In the genomic region with DNA sequence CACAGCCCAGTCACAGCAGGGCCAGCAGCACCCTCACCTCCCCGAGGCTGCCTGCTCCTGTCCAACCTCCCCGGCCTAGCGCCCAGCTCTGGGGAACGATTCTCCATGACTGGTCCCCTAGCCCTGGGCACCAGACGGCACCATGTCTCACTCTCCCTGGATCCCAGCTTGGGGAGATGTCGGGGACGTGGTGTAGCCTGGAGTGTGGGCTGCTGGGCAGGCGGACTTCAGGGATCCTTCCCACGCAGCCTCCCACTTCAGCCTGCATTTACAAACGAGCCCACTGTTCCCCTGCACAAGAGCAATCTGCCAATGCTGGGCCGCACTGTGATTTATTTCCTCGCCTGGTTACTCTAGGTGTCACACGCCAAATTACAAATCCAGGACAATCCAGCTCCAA, we compare ENCODE assay signal across 17 cellular contexts. TPM values are rescaled to one million over a fixed set of nuclear protein-coding genes. Genes with fewer than 3 reads are reported as not detected.
A peak's percentile ranks its signal among the peaks of the same experiment; 100 is the strongest.
DNase-seq lines count a peak whose midpoint lies in the region; ATAC-seq, FAIRE-seq and TF ChIP-seq lines count a peak whose summit lies in the region.
"Had no signal": no experiment of that assay in that cellular context is flagged by ENCODE, and none has a peak within 500 bp of the region (broad histone marks: within the 10 kb centered on the region; RNA-seq: fewer than 3 reads in every experiment).

No MANE protein-coding gene starts in this region.

- TF ChIP-seq CTCF in heart left ventricle (IDR thresholded peaks at IDR 0.05) (no peak), GM12878 (IDR thresholded peaks at IDR 0.05 in 2 of 3, conservative IDR thresholded peaks at IDR 0.05 in 1 of 3; ENCODE audit: control insufficient read depth in 2 of 3, extremely low read depth in 1 of 3, insufficient read depth in 1 of 3, low read depth in 3 of 3, low read length in 3 of 3) (no peak)

- POLR2A ChIA-PET in activated CD4-positive, alpha-beta memory T cell treated with anti-CD3 and anti-CD28 coated beads for 36 hours (lab: Charles Lee) = no interaction called here
- POLR2A ChIA-PET in activated CD4-positive, alpha-beta memory T cell treated with anti-CD3 and anti-CD28 coated beads, Interleukin-2, amount 10 ng/mL, durations not matched to agents 7 days and 5 days (lab: Charles Lee) = interaction anchor here (1.2 kb wide), 1 partner anchor 10 kb away, joined by 3 read pairs; no protein-coding TSS in a partner anchor
- POLR2A ChIA-PET in GM12878 (lab: Charles Lee) = no interaction called here

- no peak for FAIRE-seq in GM12878 (lab: Jason Lieb, UNC)
- FAIRE-seq: GM19239, H1, HTR-8/SVneo had no signal

- RAD21 ChIA-PET in GM12878 (lab: Charles Lee; ENCODE audit: unreplicated experiment) = no interaction called here

- in situ Hi-C loops in GM12878 (cut with MboI) = no loop called here

- ATAC-seq in Right ventricle myocardium inferior = no peak
- ATAC-seq in heart left ventricle = no peak
- ATAC-seq in GM12878 = no peak
- no peak for ATAC-seq in stimulated activated naive B cell treated with anti-CD40 and anti-IgM and Interleukin-4, amounts not matched to agents 10 μg/mL and 1 μg/mL and 100 μg/mL, for 72 hours (replicated peaks)

- no peaks in the 10 kb centered on the region for H3K27me3 Mint-ChIP-seq in activated CD4-positive, alpha-beta memory T cell treated with anti-CD3 and anti-CD28 coated beads for 36 hours
- H3K27me3 Mint-ChIP-seq in activated CD4-positive, alpha-beta memory T cell treated with anti-CD3 and anti-CD28 coated beads, Interleukin-2, amount 10 ng/mL, durations not matched to agents 7 days and 5 days = no peaks in the 10 kb centered on the region
- H3K27me3 Mint-ChIP-seq in stimulated activated naive B cell treated with anti-CD40 and anti-IgM and Interleukin-4, amounts not matched to agents 10 μg/mL and 1 μg/mL and 100 μg/mL, for 72 hours = no peaks in the 10 kb centered on the region

- H3K4me2 ChIP-seq in GM12878 (ENCODE audit: control insufficient read depth, insufficient read depth) = no peak overlapping the region
- H3K4me2 ChIP-seq in Karpas-422 (ENCODE audit: low read depth, low read length, poor library complexity, severe bottlenecking) = no peak overlapping the region

- H3K79me2 ChIP-seq in GM12878 (ENCODE audit: control insufficient read depth, insufficient read depth, low read length) = no peaks in the 10 kb centered on the region
- peaks cover 6% of the 10 kb centered on the region; the same call in 1 of the 2 replicates for H3K79me2 ChIP-seq in Karpas-422 (ENCODE audit: low read length)

- BruUV-seq in GM12878 (replicated peaks; lab: Mats Ljungman, UMichigan) = no TSS peak

- SMC1A ChIA-PET in GM12878 (lab: Charles Lee; ENCODE audit: uncharacterized antibody, unreplicated experiment) = interaction anchor here (1.2 kb wide), 1 partner anchor 63 kb away, joined by 4 read pairs; no protein-coding TSS in a partner anchor

- H4K20me1 ChIP-seq in GM12878 (ENCODE audit: control insufficient read depth, insufficient read depth) (no peaks in the 10 kb centered on the region), Karpas-422 (ENCODE audit: insufficient read depth, low read depth, low read length) (peaks cover 7% of the 10 kb centered on the region; the same call in 1 of the 2 replicates)

- no peaks in the 10 kb centered on the region for H3K9me3 Mint-ChIP-seq in activated CD4-positive, alpha-beta memory T cell treated with anti-CD3 and anti-CD28 coated beads for 36 hours
- no peaks in the 10 kb centered on the region for H3K9me3 Mint-ChIP-seq in activated CD4-positive, alpha-beta memory T cell treated with anti-CD3 and anti-CD28 coated beads, Interleukin-2, amount 10 ng/mL, durations not matched to agents 7 days and 5 days
- no peaks in the 10 kb centered on the region for H3K9me3 Mint-ChIP-seq in stimulated activated naive B cell treated with anti-CD40 and anti-IgM and Interleukin-4, amounts not matched to agents 10 μg/mL and 1 μg/mL and 100 μg/mL, for 72 hours
- H3K9me3 Mint-ChIP-seq: CD8-positive, alpha-beta memory T cell had no signal

- no peaks in the 10 kb centered on the region for H3K9me2 ChIP-seq in Karpas-422 (replicated peaks; ENCODE audit: insufficient read depth, low read length)

- CTCF ChIA-PET in activated CD4-positive, alpha-beta memory T cell treated with anti-CD3 and anti-CD28 coated beads for 36 hours (lab: Charles Lee) = interaction anchor here (0.6 to 0.9 kb wide), 2 partner anchors 62 to 64 kb away, joined by 3 read pairs; no protein-coding TSS in a partner anchor
- CTCF ChIA-PET in activated CD4-positive, alpha-beta memory T cell treated with anti-CD3 and anti-CD28 coated beads, Interleukin-2, amount 10 ng/mL, durations not matched to agents 7 days and 5 days (lab: Charles Lee) = interaction anchor here (0.6 kb wide), 1 partner anchor 42 kb away, joined by 3 read pairs; no protein-coding TSS in a partner anchor
- CTCF ChIA-PET in GM12878 (lab: Yijun Ruan, JAX) = interaction anchor here (1.2 kb wide), 1 partner anchor 10 kb away, joined by 3 read pairs; no protein-coding TSS in a partner anchor

- intact Hi-C loops in activated CD4-positive, alpha-beta memory T cell treated with anti-CD3 and anti-CD28 coated beads for 36 hours (cut with micrococcal nuclease) = no loop called here
- intact Hi-C loops in Right ventricle myocardium inferior (cut with DNase I) (no loop called here), heart left ventricle (cut with DNase I) (no loop called here), GM12878 (cut with micrococcal nuclease; ENCODE audit: unreplicated experiment) (no loop called here)

- H3K4me1 Mint-ChIP-seq in activated CD4-positive, alpha-beta memory T cell treated with anti-CD3 and anti-CD28 coated beads for 36 hours (ENCODE audit: low read depth) = peaks cover 16% of the 10 kb centered on the region
- peaks cover 10% of the 10 kb centered on the region for H3K4me1 Mint-ChIP-seq in activated CD4-positive, alpha-beta memory T cell treated with anti-CD3 and anti-CD28 coated beads, Interleukin-2, amount 10 ng/mL, durations not matched to agents 7 days and 5 days
- peaks cover 4 to 5% of the 10 kb centered on the region in 2 donors for H3K4me1 Mint-ChIP-seq in stimulated activated naive B cell treated with anti-CD40 and anti-IgM and Interleukin-4, amounts not matched to agents 10 μg/mL and 1 μg/mL and 100 μg/mL, for 72 hours

- H3K4me3 ChIP-seq in heart left ventricle (no peak overlapping the region), GM12878 (no peak overlapping the region), Karpas-422 (ENCODE audit: low read length) (no peak overlapping the region)

- TF ChIP-seq POLR2A in heart left ventricle (IDR thresholded peaks at IDR 0.05) (no peak), GM12878 (IDR thresholded peaks at IDR 0.05; ENCODE audit: low read depth, low read length) (0 out of 2 replicates have a peak, but pooled peaks have one; percentile 10)

- H2AFZ ChIP-seq in GM12878 (ENCODE audit: control insufficient read depth, low read depth, low read length) (no peak overlapping the region), Karpas-422 (ENCODE audit: low read length) (no peak overlapping the region)

- H3K9me3 ChIP-seq in heart left ventricle (no peaks in the 10 kb centered on the region), GM12878 (replicated peaks; ENCODE audit: control insufficient read depth, insufficient read depth, low read length) (no peaks in the 10 kb centered on the region), Karpas-422 (ENCODE audit: low read length) (no peaks in the 10 kb centered on the region)
- H3K9me3 ChIP-seq: Caco-2 had no signal

- H3K27ac ChIP-seq in heart left ventricle (no peak overlapping the region), GM12878 (ENCODE audit: control insufficient read depth, insufficient read depth) (no peak overlapping the region), Karpas-422 (ENCODE audit: low read length) (no peak overlapping the region)
- H3K27ac ChIP-seq: 22Rv1 had no signal

- H3K27me3 ChIP-seq in heart left ventricle (no peaks in the 10 kb centered on the region), GM12878 (replicated peaks in 1 of 2; ENCODE audit: control insufficient read depth in 2 of 2, insufficient read depth in 2 of 2, low read length in 1 of 2) (no peaks in the 10 kb centered on the region), Karpas-422 (ENCODE audit: low read length) (no peaks in the 10 kb centered on the region)

- H3K4me3 Mint-ChIP-seq in activated CD4-positive, alpha-beta memory T cell treated with anti-CD3 and anti-CD28 coated beads for 36 hours = no peak overlapping the region
- no peak overlapping the region for H3K4me3 Mint-ChIP-seq in activated CD4-positive, alpha-beta memory T cell treated with anti-CD3 and anti-CD28 coated beads, Interleukin-2, amount 10 ng/mL, durations not matched to agents 7 days and 5 days
- no peak overlapping the region for H3K4me3 Mint-ChIP-seq in stimulated activated naive B cell treated with anti-CD40 and anti-IgM and Interleukin-4, amounts not matched to agents 10 μg/mL and 1 μg/mL and 100 μg/mL, for 72 hours
- H3K4me3 Mint-ChIP-seq: CD8-positive, alpha-beta memory T cell had no signal

- TF ChIP-seq RAD21 in GM12878 (IDR thresholded peaks at IDR 0.05; ENCODE audit: insufficient read depth, low read depth, low read length) = no peak

- H3K9ac ChIP-seq in GM12878 (ENCODE audit: control insufficient read depth, insufficient read depth, low read length) (no peak overlapping the region), Karpas-422 (ENCODE audit: low read length) (no peak overlapping the region)

- peak overlapping the region; percentile 8 for H3K27ac Mint-ChIP-seq in activated CD4-positive, alpha-beta memory T cell treated with anti-CD3 and anti-CD28 coated beads for 36 hours
- H3K27ac Mint-ChIP-seq in activated CD4-positive, alpha-beta memory T cell treated with anti-CD3 and anti-CD28 coated beads, Interleukin-2, amount 10 ng/mL, durations not matched to agents 7 days and 5 days = no peak overlapping the region
- H3K27ac Mint-ChIP-seq in stimulated activated naive B cell treated with anti-CD40 and anti-IgM and Interleukin-4, amounts not matched to agents 10 μg/mL and 1 μg/mL and 100 μg/mL, for 72 hours = peak overlapping the region; percentile 75

- 87 to 91% (median 88%) methylated on average over 12 to 13 of the region's 13 CpGs for WGBS in heart left ventricle, 4 donors
- 96% methylated on average over 11 of the region's 13 CpGs for WGBS in GM12878 (ENCODE audit: insufficient coverage, insufficient replicate concordance, low lambda C conversion rate, missing lambda C conversion rate)

- H3K36me3 Mint-ChIP-seq in activated CD4-positive, alpha-beta memory T cell treated with anti-CD3 and anti-CD28 coated beads for 36 hours = peaks cover 67% of the 10 kb centered on the region
- H3K36me3 Mint-ChIP-seq in activated CD4-positive, alpha-beta memory T cell treated with anti-CD3 and anti-CD28 coated beads, Interleukin-2, amount 10 ng/mL, durations not matched to agents 7 days and 5 days (ENCODE audit: low read depth) = peaks cover 93% of the 10 kb centered on the region
- H3K36me3 Mint-ChIP-seq in stimulated activated naive B cell treated with anti-CD40 and anti-IgM and Interleukin-4, amounts not matched to agents 10 μg/mL and 1 μg/mL and 100 μg/mL, for 72 hours = peaks cover 80 to 88% of the 10 kb centered on the region in 2 donors

- no peak for TF ChIP-seq EP300 in GM12878 (IDR thresholded peaks at IDR 0.05; ENCODE audit: borderline replicate concordance in 1 of 2, control insufficient read depth in 1 of 2, low read depth in 2 of 2, low read length in 2 of 2)

- H3K4me1 ChIP-seq in heart left ventricle (no peaks in the 10 kb centered on the region), GM12878 (ENCODE audit: control insufficient read depth, insufficient read depth, low read length) (no peaks in the 10 kb centered on the region), Karpas-422 (ENCODE audit: low read length) (no peaks in the 10 kb centered on the region)
- H3K4me1 ChIP-seq: Caco-2 had no signal

- H3K36me3 ChIP-seq in heart left ventricle (peaks cover 0 to 77% (median 0%) of the 10 kb centered on the region in 9 donors), GM12878 (ENCODE audit: control insufficient read depth in 2 of 2, insufficient read depth in 2 of 2, low read length in 1 of 2) (peaks cover 46 to 48% of the 10 kb centered on the region in 2 experiments), Karpas-422 (ENCODE audit: insufficient read depth, low read length) (peaks cover 69% of the 10 kb centered on the region)

- no peak for DNase-seq in activated CD4-positive, alpha-beta memory T cell treated with anti-CD3 and anti-CD28 coated beads for 36 hours
- no peak for DNase-seq in activated CD4-positive, alpha-beta memory T cell treated with anti-CD3 and anti-CD28 coated beads, Interleukin-2, amount 10 ng/mL, durations not matched to agents 7 days and 5 days
- DNase-seq in Right ventricle myocardium inferior (ENCODE audit: missing footprints) = peak; percentile 37
- DNase-seq in heart left ventricle = no peak
- DNase-seq in GM12878 (ENCODE audit: low read depth, low spot score) = no peak
- no peak for DNase-seq in stimulated activated naive B cell treated with anti-CD40 and anti-IgM and Interleukin-4, amounts not matched to agents 10 μg/mL and 1 μg/mL and 100 μg/mL, for 72 hours
- DNase-seq in NOMO-1 (lab: John Stamatoyannopoulos, UW; ENCODE audit: unreplicated experiment in 2 of 2) = no peak
- DNase-seq in Karpas-422 = no peak
- DNase-seq: Caco-2; CD8-positive, alpha-beta memory T cell; DND-41; GDM1; HCEC 1CT had no signal

RNA-seq across cellular contexts. Expression of gene NUP210, which starts 31.3 kb away (rescaled TPM):
- total RNA-seq in activated CD4-positive, alpha-beta memory T cell treated with anti-CD3 and anti-CD28 coated beads for 36 hours = 100 to 1,000 TPM; 140 to 144 TPM
- 100 to 1,000 TPM; 153 to 161 TPM for total RNA-seq in activated CD4-positive, alpha-beta memory T cell treated with anti-CD3 and anti-CD28 coated beads, Interleukin-2, amount 10 ng/mL, durations not matched to agents 7 days and 5 days
- total RNA-seq in Right ventricle myocardium inferior (3.5 TPM), heart left ventricle (1 to 10 TPM; 1.3 to 9.7 (median 2.8) TPM), GM12878 (2014; rRNA removed) (74.0 and 91.2 TPM in 2 replicates), GM12878 (2014; rRNA removed; fragmentation: Illumina TruSeq; extraction: Trizol) (32.8 and 34.4 TPM in 2 replicates), GM12878 (2021) (144 and 150 TPM in 2 replicates)
- polyA plus RNA-seq in heart left ventricle (1 to 10 TPM; 1.5 to 1.7 TPM), GM12878 (2011; rRNA removed) (26.4 and 75.9 TPM in 2 replicates), GM12878 (2014; fragmentation: Illumina TruSeq; extraction: Trizol) (42.3 and 76.1 TPM in 2 replicates), GM12878 (2014; fragmentation: Nextera tagmentation; extraction: Ambion mirVana) (1 to 10 TPM; 2.9 to 3.1 TPM), GM12878 (2014; rRNA removed) (73.4 and 91.4 TPM in 2 replicates), GM12878 (2016; fragmentation: Nextera tagmentation; extraction: Ambion mirVana) (10 to 100 TPM; 78.7 to 83.8 TPM)
- total RNA-seq in GM12878 (2013; cell fraction: nucleolus; rRNA removed) = 414 and 491 TPM in 2 replicates
- 43.3 TPM for polyA plus RNA-seq in GM12878 (2011; ENCODE audit: low read depth)
- polyA plus RNA-seq in GM12878 (2011; cell fraction: cytosol; rRNA removed) = 65.0 and 68.5 TPM in 2 replicates
- polyA plus RNA-seq in GM12878 (2011; cell fraction: nucleus; rRNA removed) = 358 and 372 TPM in 2 replicates
- polyA plus RNA-seq in GM12878 (2012) = 71.2 and 88.3 TPM in 2 replicates
- 133 and 156 TPM in 2 replicates for polyA minus RNA-seq in GM12878 (2011; rRNA and poly(A)+ RNA removed)
- polyA minus RNA-seq in GM12878 (2011; cell fraction: cytosol; rRNA and poly(A)+ RNA removed) = 58.0 and 62.4 TPM in 2 replicates
- 140 and 216 TPM in 2 replicates for polyA minus RNA-seq in GM12878 (2011; cell fraction: nucleus; rRNA and poly(A)+ RNA removed)
- 87.7 and 117 TPM in 2 replicates for total RNA-seq in Karpas-422 (2014; rRNA removed; shearing (Covaris generic); ENCODE audit: low replicate concordance)
